In the genomic region with DNA sequence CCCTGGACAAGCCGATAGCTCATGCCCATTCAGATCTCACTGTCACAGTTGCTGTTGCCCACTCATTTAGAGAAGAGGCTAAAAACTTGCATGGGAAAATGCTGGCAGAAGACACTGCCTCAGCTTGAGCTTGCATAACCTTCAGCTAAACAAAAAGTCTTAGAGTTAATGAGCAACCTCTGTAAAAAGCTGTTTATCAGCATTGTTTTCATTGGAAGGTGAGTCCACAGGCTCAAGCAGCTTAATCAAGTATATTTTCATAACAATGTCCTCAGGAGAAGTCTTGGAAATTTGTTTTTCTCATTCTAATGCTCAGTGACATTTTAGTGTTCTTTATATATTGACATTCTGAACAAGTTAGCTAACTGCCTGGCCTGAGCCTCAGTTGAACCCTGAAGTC, we compare ENCODE assay signal across 1 cellular context.
TF ChIP-seq lines count a peak whose summit lies in the region.

No MANE protein-coding gene starts in this region.

TF ChIP-seq in WTC11, 78 proteins besides CTCF, POLR2A, EP300 and RAD21 (continued from another document):
- TF ChIP-seq NFYB (CRISPR knock-in tag; conservative IDR thresholded peaks at IDR 0.05; ENCODE audit: low read depth), result no peak
- TF ChIP-seq, protein P1, sequence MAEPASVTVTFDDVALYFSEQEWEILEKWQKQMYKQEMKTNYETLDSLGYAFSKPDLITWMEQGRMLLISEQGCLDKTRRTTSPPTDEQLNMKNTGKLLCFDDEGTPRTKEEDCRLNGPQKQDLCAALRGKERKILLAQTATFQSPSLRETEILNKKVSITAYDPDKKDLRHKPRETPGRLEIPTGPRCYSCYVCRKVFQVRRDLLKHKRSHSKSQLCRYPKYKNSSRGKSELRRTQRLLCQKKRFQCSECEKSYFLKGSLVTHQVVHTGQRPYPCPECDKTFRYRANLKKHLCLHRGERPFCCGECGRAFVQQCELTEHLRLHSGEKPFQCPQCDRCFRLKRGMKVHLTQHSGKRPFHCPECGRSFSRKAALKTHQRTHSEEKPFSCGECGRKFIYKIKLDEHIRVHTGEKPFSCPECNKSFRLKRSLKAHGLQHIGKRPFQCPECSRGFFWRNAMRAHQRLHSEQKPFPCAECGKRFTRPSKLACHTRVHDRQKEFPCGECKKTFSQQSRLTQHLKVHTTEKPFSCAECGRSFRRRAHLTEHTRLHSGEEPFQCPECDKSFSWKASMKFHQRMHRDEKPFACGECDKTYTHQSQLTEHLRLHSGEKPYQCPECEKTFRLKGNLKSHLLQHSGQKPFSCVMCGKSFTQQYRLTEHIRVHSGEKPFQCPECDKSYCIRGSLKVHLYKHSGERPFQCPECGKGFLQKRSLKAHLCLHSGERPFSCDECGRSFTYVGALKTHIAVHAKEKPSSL (CRISPR knock-in tag; conservative IDR thresholded peaks at IDR 0.05), result no peak
- TF ChIP-seq, protein P2, sequence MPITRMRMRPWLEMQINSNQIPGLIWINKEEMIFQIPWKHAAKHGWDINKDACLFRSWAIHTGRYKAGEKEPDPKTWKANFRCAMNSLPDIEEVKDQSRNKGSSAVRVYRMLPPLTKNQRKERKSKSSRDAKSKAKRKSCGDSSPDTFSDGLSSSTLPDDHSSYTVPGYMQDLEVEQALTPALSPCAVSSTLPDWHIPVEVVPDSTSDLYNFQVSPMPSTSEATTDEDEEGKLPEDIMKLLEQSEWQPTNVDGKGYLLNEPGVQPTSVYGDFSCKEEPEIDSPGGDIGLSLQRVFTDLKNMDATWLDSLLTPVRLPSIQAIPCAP (CRISPR knock-in tag; IDR thresholded peaks at IDR 0.05), result no peak
- TF ChIP-seq FOXP1 (CRISPR knock-in tag; IDR thresholded peaks at IDR 0.05; ENCODE audit: borderline replicate concordance), result no peak
- no peak for TF ChIP-seq ZNF138 (CRISPR knock-in tag; conservative IDR thresholded peaks at IDR 0.05)
- no peak for TF ChIP-seq GTF2I (CRISPR knock-in tag; conservative IDR thresholded peaks at IDR 0.05)
- no peak for TF ChIP-seq RORB (CRISPR knock-in tag; IDR thresholded peaks at IDR 0.05)
- TF ChIP-seq SMAD4 (CRISPR knock-in tag; IDR thresholded peaks at IDR 0.05), result no peak
- TF ChIP-seq, protein P3, sequence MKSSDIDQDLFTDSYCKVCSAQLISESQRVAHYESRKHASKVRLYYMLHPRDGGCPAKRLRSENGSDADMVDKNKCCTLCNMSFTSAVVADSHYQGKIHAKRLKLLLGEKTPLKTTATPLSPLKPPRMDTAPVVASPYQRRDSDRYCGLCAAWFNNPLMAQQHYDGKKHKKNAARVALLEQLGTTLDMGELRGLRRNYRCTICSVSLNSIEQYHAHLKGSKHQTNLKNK (CRISPR knock-in tag; IDR thresholded peaks at IDR 0.05), result no peak
- TF ChIP-seq ESRRA (CRISPR knock-in tag; IDR thresholded peaks at IDR 0.05; ENCODE audit: borderline replicate concordance), result no peak
